In genomic region chr1:30750751-30751291, GRCh38 we compare ENCODE assay signal across 1 cellular context.
TF ChIP-seq lines count a peak whose summit lies in the region.

No MANE protein-coding gene starts in this region.

TF ChIP-seq in GM12878, 131 proteins besides CTCF, POLR2A, EP300 and RAD21 (continues in another document):
- no peak for TF ChIP-seq SIX5 (IDR thresholded peaks at IDR 0.05; ENCODE audit: low read depth, low read length, severe bottlenecking)
- peak in 1 of 2 experiments; percentile 69; a peak in 2 of 4 replicates for TF ChIP-seq ETV6 (conservative IDR thresholded peaks at IDR 0.05 in 1 of 2, IDR thresholded peaks at IDR 0.05 in 1 of 2; ENCODE audit: borderline replicate concordance in 1 of 2, low read depth in 1 of 2)
- no peak for TF ChIP-seq CHD1 (IDR thresholded peaks at IDR 0.05; ENCODE audit: low read depth, low read length)
- peak; percentile 40; the same call in 1 of the 2 replicates for TF ChIP-seq SPI1 (IDR thresholded peaks at IDR 0.05; ENCODE audit: borderline replicate concordance, insufficient read depth, low read depth, low read length)
- 0 out of 2 replicates have a peak, but pooled peaks have one; percentile 4 for TF ChIP-seq SMC3 (IDR thresholded peaks at IDR 0.05; ENCODE audit: borderline replicate concordance, low read length)
- TF ChIP-seq PAX8 (IDR thresholded peaks at IDR 0.05): no peak
- peak; percentile 64; the same call in 1 of the 2 replicates for TF ChIP-seq CREM (IDR thresholded peaks at IDR 0.05; ENCODE audit: low read depth)
- TF ChIP-seq RB1 (IDR thresholded peaks at IDR 0.05; ENCODE audit: borderline replicate concordance): no peak
- no peak for TF ChIP-seq KLF5 (IDR thresholded peaks at IDR 0.05; ENCODE audit: partially characterized antibody)
- TF ChIP-seq BCLAF1 (IDR thresholded peaks at IDR 0.05): no peak
- no peak for TF ChIP-seq ATF2 (IDR thresholded peaks at IDR 0.05; ENCODE audit: low read length)
- TF ChIP-seq CHD4 (IDR thresholded peaks at IDR 0.05): no peak
- TF ChIP-seq EZH2 (IDR thresholded peaks at IDR 0.05; ENCODE audit: borderline replicate concordance, control insufficient read depth, low read depth, low read length): no peak
- TF ChIP-seq ELK1 (IDR thresholded peaks at IDR 0.05; ENCODE audit: low read depth, low read length): no peak
- TF ChIP-seq POLR2AphosphoS2 (IDR thresholded peaks at IDR 0.05; ENCODE audit: low read depth, low read length): peak; percentile 25; the same call in 1 of the 2 replicates
- no peak for TF ChIP-seq ZZZ3 (IDR thresholded peaks at IDR 0.05; ENCODE audit: control insufficient read depth, insufficient read length, low read depth)
- TF ChIP-seq WRNIP1 (IDR thresholded peaks at IDR 0.05; ENCODE audit: borderline replicate concordance, low read depth, low read length): no peak
- TF ChIP-seq MYC (IDR thresholded peaks at IDR 0.05; ENCODE audit: insufficient read depth, insufficient read length, insufficient replicate concordance, low read length, severe bottlenecking): no peak
- TF ChIP-seq RAD51 (IDR thresholded peaks at IDR 0.05): no peak
- TF ChIP-seq KAT2A (conservative IDR thresholded peaks at IDR 0.05; ENCODE audit: control insufficient read depth, low read depth, low read length): no peak
- no peak for TF ChIP-seq GABPA (IDR thresholded peaks at IDR 0.05; ENCODE audit: low read depth)
- TF ChIP-seq RFX5 (IDR thresholded peaks at IDR 0.05; ENCODE audit: low read depth, low read length): no peak
- TF ChIP-seq USF2 (IDR thresholded peaks at IDR 0.05; ENCODE audit: borderline replicate concordance, low read depth, low read length): no peak
- no peak for TF ChIP-seq ZBTB33 (IDR thresholded peaks at IDR 0.05)
- TF ChIP-seq E2F8 (IDR thresholded peaks at IDR 0.05; ENCODE audit: low read depth, partially characterized antibody): no peak
- TF ChIP-seq SUZ12 (IDR thresholded peaks at IDR 0.05; ENCODE audit: unreplicated experiment): no peak
- peak; percentile 41; the same call in 1 of the 2 replicates for TF ChIP-seq BCL11A (IDR thresholded peaks at IDR 0.05; ENCODE audit: low read depth, low read length)
- TF ChIP-seq POU2F2 (IDR thresholded peaks at IDR 0.05; ENCODE audit: borderline replicate concordance, low read depth, low read length): peak; percentile 7; the same call in 1 of the 3 replicates
- TF ChIP-seq BRCA1 (IDR thresholded peaks at IDR 0.05; ENCODE audit: low read depth, low read length): no peak
- no peak for TF ChIP-seq ATF3 (IDR thresholded peaks at IDR 0.05; ENCODE audit: borderline replicate concordance, extremely low read depth, low read depth, low read length)
- TF ChIP-seq HDAC6 (IDR thresholded peaks at IDR 0.05; ENCODE audit: unreplicated experiment): no peak
- no peak for TF ChIP-seq FOS (IDR thresholded peaks at IDR 0.05; ENCODE audit: borderline replicate concordance, extremely low read depth, insufficient read length)
- no peak for TF ChIP-seq ZNF274 (IDR thresholded peaks at IDR 0.05; ENCODE audit: insufficient read depth, insufficient read length)
- TF ChIP-seq ATF7 (IDR thresholded peaks at IDR 0.05; ENCODE audit: low read depth): peak; percentile 69
- TF ChIP-seq TBL1XR1 (IDR thresholded peaks at IDR 0.05; ENCODE audit: low read depth, low read length): no peak
- no peak; the same call in 1 of the 2 replicates for TF ChIP-seq NKRF (conservative IDR thresholded peaks at IDR 0.05)
- TF ChIP-seq CBX5 (IDR thresholded peaks at IDR 0.05; ENCODE audit: low read depth): no peak
- no peak for TF ChIP-seq ASH2L (IDR thresholded peaks at IDR 0.05; ENCODE audit: borderline replicate concordance, low read depth)
- no peak for TF ChIP-seq MTA3 (IDR thresholded peaks at IDR 0.05; ENCODE audit: borderline replicate concordance, low read length)
- TF ChIP-seq NR2C2 (IDR thresholded peaks at IDR 0.05; ENCODE audit: borderline replicate concordance, control insufficient read depth, insufficient read length, low read depth): no peak
- TF ChIP-seq FOXM1 (IDR thresholded peaks at IDR 0.05; ENCODE audit: low read depth, low read length): no peak
- TF ChIP-seq IKZF2 (IDR thresholded peaks at IDR 0.05): peak; percentile 75 to 81; a peak in 3 of 4 replicates
- no peak for TF ChIP-seq ZNF207 (IDR thresholded peaks at IDR 0.05; ENCODE audit: borderline replicate concordance)
- no peak for TF ChIP-seq USF1 (IDR thresholded peaks at IDR 0.05; ENCODE audit: borderline replicate concordance, extremely low read length, insufficient read depth, low read depth, low read length)
- TF ChIP-seq EGR1 (IDR thresholded peaks at IDR 0.05; ENCODE audit: borderline replicate concordance in 1 of 2, low read depth in 2 of 2, low read length in 2 of 2): no peak
- no peak for TF ChIP-seq ZNF622 (IDR thresholded peaks at IDR 0.05)
- TF ChIP-seq CHD2 (IDR thresholded peaks at IDR 0.05; ENCODE audit: borderline replicate concordance, low read depth, low read length): 0 out of 2 replicates have a peak, but pooled peaks have one; percentile 37
- TF ChIP-seq MXI1 (IDR thresholded peaks at IDR 0.05; ENCODE audit: low read depth, low read length): no peak
- peak; percentile 92 for TF ChIP-seq IKZF1 (conservative IDR thresholded peaks at IDR 0.05)
- no peak for TF ChIP-seq RELB (IDR thresholded peaks at IDR 0.05; ENCODE audit: low read depth)
